ENCODE assay signal across 11 cellular contexts in genomic region chr19:41927810-41928192, GRCh38. TPM values are rescaled to one million over a fixed set of nuclear protein-coding genes. Genes with fewer than 3 reads are reported as not detected.
DNase-seq lines count a peak whose midpoint lies in the region; ATAC-seq, FAIRE-seq and TF ChIP-seq lines count a peak whose summit lies in the region.
"Had no signal": no experiment of that assay in that cellular context is flagged by ENCODE, and none has a peak within 500 bp of the region (broad histone marks: within the 10 kb centered on the region; RNA-seq: fewer than 3 reads in every experiment).

No MANE protein-coding gene starts in this region.

- H3K27me3 Mint-ChIP-seq in astrocyte (ENCODE audit: low read depth, unreplicated experiment) (peaks cover 40% of the 10 kb centered on the region), memory B cell (peaks cover 12% of the 10 kb centered on the region)

- no peak overlapping the region for H3K27ac Mint-ChIP-seq in astrocyte (ENCODE audit: unreplicated experiment)
- peak overlapping the region; percentile 60 for H3K27ac Mint-ChIP-seq in memory B cell

- H3K79me2 ChIP-seq in astrocyte (ENCODE audit: insufficient read depth, low read length): no peaks in the 10 kb centered on the region

- no peaks in the 10 kb centered on the region for H3K36me3 ChIP-seq in astrocyte (ENCODE audit: insufficient read depth, low read length)

- FAIRE-seq in astrocyte (lab: Jason Lieb, UNC): no peak

- H3K27ac ChIP-seq in astrocyte (ENCODE audit: low read depth, low read length): no peak overlapping the region
- H3K27ac ChIP-seq: KMS-11 had no signal

- peaks cover 9% of the 10 kb centered on the region for H3K9me3 ChIP-seq in astrocyte (ENCODE audit: insufficient read depth, low read depth, low read length)

- peaks cover 20% of the 10 kb centered on the region for H4K20me1 ChIP-seq in astrocyte (ENCODE audit: insufficient read depth, low read length)

- peaks cover 83% of the 10 kb centered on the region for H3K27me3 ChIP-seq in astrocyte (ENCODE audit: insufficient read depth, low read length)

- H3K4me2 ChIP-seq in astrocyte (ENCODE audit: low read length): peak overlapping the region; percentile 89
- H3K4me2 ChIP-seq: KMS-11 had no signal

- ATAC-seq in memory B cell (ENCODE audit: low read depth) (peak; percentile 27), GM18520 (IDR thresholded peaks at IDR 0.05; ENCODE audit: unreplicated experiment) (no peak), GM21360 (IDR thresholded peaks at IDR 0.05; ENCODE audit: unreplicated experiment) (no peak)

- H3K4me1 Mint-ChIP-seq in astrocyte (ENCODE audit: low read depth, unreplicated experiment) (peaks cover 5% of the 10 kb centered on the region), memory B cell (peaks cover 33% of the 10 kb centered on the region)

- peaks cover 10% of the 10 kb centered on the region for H3K9me3 Mint-ChIP-seq in astrocyte (ENCODE audit: unreplicated experiment)
- H3K9me3 Mint-ChIP-seq in memory B cell: no peaks in the 10 kb centered on the region
- H3K9me3 Mint-ChIP-seq: activated T-cell treated with anti-CD3 and anti-CD28 coated beads, Interleukin-2, amount 50 U/mL, for 24 hours had no signal

- H3K36me3 Mint-ChIP-seq in astrocyte (ENCODE audit: low read depth, unreplicated experiment) (peaks cover 2% of the 10 kb centered on the region), memory B cell (peaks cover 3% of the 10 kb centered on the region)

- no peak for TF ChIP-seq CTCF in astrocyte (IDR thresholded peaks at IDR 0.05; ENCODE audit: insufficient read depth, low read depth, low read length)

- peak overlapping the region; percentile 33 for H3K4me3 ChIP-seq in astrocyte (ENCODE audit: insufficient read depth, low read depth, low read length)

- H3K4me3 Mint-ChIP-seq in astrocyte (ENCODE audit: unreplicated experiment): peak overlapping the region; percentile 78
- peak overlapping the region; percentile 90 for H3K4me3 Mint-ChIP-seq in memory B cell

- DNase-seq in stimulated activated CD8-positive, alpha-beta memory T cell treated with anti-CD3 and anti-CD28 coated beads, Interleukin-12 subunit alpha, Interleukin-12 subunit beta, amount 100 ng/mL, for 4 hours (ENCODE audit: low read depth): peak; percentile 37
- no peak for DNase-seq in stimulated activated CD8-positive, alpha-beta memory T cell treated with anti-CD3 and anti-CD28 coated beads, Interleukin-4, amount 100 ng/mL, for 48 hours
- DNase-seq in astrocyte (ENCODE audit: low read depth) (no peak), memory B cell (ENCODE audit: low spot score in 2 of 2) (no peak), NCI-H187 (lab: John Stamatoyannopoulos, UW) (no peak)
- no peak for DNase-seq in activated CD4-positive, CD25-positive, alpha-beta regulatory T cell (lab: John Stamatoyannopoulos, UW)

- no peaks in the 10 kb centered on the region for H3K4me1 ChIP-seq in astrocyte (ENCODE audit: insufficient read depth, low read length)

- H3K9ac ChIP-seq in astrocyte (ENCODE audit: low read length): peak overlapping the region; percentile 43
- H3K9ac ChIP-seq: KMS-11 had no signal

- H2AFZ ChIP-seq in astrocyte (ENCODE audit: low read depth, low read length): peak overlapping the region; percentile 69

RNA-seq across cellular contexts. Expression of gene ERFL, which starts 0.4 kb away (rescaled TPM):
- total RNA-seq in astrocyte: 0.36 and 0.41 TPM in 2 replicates
- total RNA-seq: pulmonary artery endothelial cell had no signal

RNA-seq across cellular contexts. Expression of gene RABAC1, which starts 31.3 kb away (rescaled TPM):
- total RNA-seq in astrocyte: 257 and 278 TPM in 2 replicates

RNA-seq across cellular contexts. Expression of gene ARHGEF1, which starts 44.8 kb away (rescaled TPM):
- 69.8 and 73.1 TPM in 2 replicates for total RNA-seq in astrocyte

RNA-seq across cellular contexts. Expression of gene CD79A, which starts 50.7 kb away (rescaled TPM):
- total RNA-seq in astrocyte: 0.30 and 0.41 TPM in 2 replicates
- total RNA-seq: pulmonary artery endothelial cell had no signal
